In genomic region chr16:83887088-83887487, GRCh38 we compare ENCODE assay signal across 11 cellular contexts. TPM values are rescaled to one million over a fixed set of nuclear protein-coding genes. Genes with fewer than 3 reads are reported as not detected.
DNase-seq lines count a peak whose midpoint lies in the region; ATAC-seq, FAIRE-seq and TF ChIP-seq lines count a peak whose summit lies in the region.
"Had no signal": no experiment of that assay in that cellular context is flagged by ENCODE, and none has a peak within 500 bp of the region (broad histone marks: within the 10 kb centered on the region; RNA-seq: fewer than 3 reads in every experiment).

No MANE protein-coding gene starts in this region.

- no peak overlapping the region for H4K91ac ChIP-seq in trophoblast cell (ENCODE audit: low read depth, low read length)

- H4K20me1 ChIP-seq in hepatocyte (ENCODE audit: insufficient read depth, poor library complexity, severe bottlenecking), result no peaks in the 10 kb centered on the region

- H3K79me1 ChIP-seq in trophoblast cell (ENCODE audit: low read length), result no peaks in the 10 kb centered on the region

- no peak overlapping the region for H3K9ac ChIP-seq in trophoblast cell (ENCODE audit: low read length)

- H3K4me3 ChIP-seq in hepatocyte (no peak overlapping the region), trophoblast cell (ENCODE audit: low read depth, low read length) (no peak overlapping the region)
- H3K4me3 ChIP-seq: left ventricle myocardium inferior had no signal

- H3K79me2 ChIP-seq in hepatocyte (no peaks in the 10 kb centered on the region), trophoblast cell (ENCODE audit: control insufficient read depth, insufficient read depth, low read length, poor library complexity) (no peaks in the 10 kb centered on the region)

- intact Hi-C loops in natural killer cell (cut with micrococcal nuclease), result no loop called here

- no peaks in the 10 kb centered on the region for H3K4me1 ChIP-seq in hepatocyte (ENCODE audit: insufficient read depth)
- no peaks in the 10 kb centered on the region for H3K4me1 ChIP-seq in trophoblast cell (ENCODE audit: control insufficient read depth in 1 of 2, insufficient read depth in 2 of 2, low read length in 2 of 2)

- peak; percentile 41 for DNase-seq in RKO (ENCODE audit: low spot score)
- no peak for DNase-seq in hepatocyte (ENCODE audit: low spot score)
- no peak for DNase-seq in activated gamma-delta T cell treated with Interleukin-2 at 50 U/mL for 16 hours
- DNase-seq in natural killer cell, result no peak
- no peak for DNase-seq in trophoblast cell
- DNase-seq: activated effector memory CD4-positive, alpha-beta T cell treated with anti-CD3 and anti-CD28 coated beads, Interleukin-2, amount 50 U/mL, for 16 hours; left ventricle myocardium inferior; T-helper 9 cell had no signal

- H4K8ac ChIP-seq in trophoblast cell (ENCODE audit: low read depth, low read length), result no peak overlapping the region

- H2BK12ac ChIP-seq in trophoblast cell (ENCODE audit: low read length), result no peak overlapping the region

- H3K4me1 Mint-ChIP-seq in natural killer cell, result no peaks in the 10 kb centered on the region

- no peaks in the 10 kb centered on the region for H3K27me3 ChIP-seq in hepatocyte
- H3K27me3 ChIP-seq in trophoblast cell (ENCODE audit: insufficient read depth, low read length), result no peaks in the 10 kb centered on the region

- H3K23ac ChIP-seq in trophoblast cell (ENCODE audit: low read length), result no peak overlapping the region

- no peak overlapping the region for H2AK5ac ChIP-seq in trophoblast cell (ENCODE audit: low read length)

- no peak overlapping the region for H3K4ac ChIP-seq in trophoblast cell (ENCODE audit: low read depth, low read length)

- FAIRE-seq in A204.1 (lab: Jason Lieb, UNC), result peak; percentile 55

- H3K36me3 Mint-ChIP-seq in natural killer cell, result no peaks in the 10 kb centered on the region

- H3K27me3 Mint-ChIP-seq in natural killer cell (ENCODE audit: low read depth in 2 of 2), result peaks cover 9 to 21% of the 10 kb centered on the region in 2 donors

- no peak overlapping the region for H3K4me2 ChIP-seq in hepatocyte
- H3K4me2 ChIP-seq in trophoblast cell (ENCODE audit: low read length), result no peak overlapping the region

- H3K4me3 Mint-ChIP-seq in natural killer cell, result no peak overlapping the region

- no peak overlapping the region for H4K12ac ChIP-seq in trophoblast cell (ENCODE audit: low read depth, low read length)

- H3K36me3 ChIP-seq in hepatocyte (replicated peaks; ENCODE audit: insufficient read depth, low read depth) (no peaks in the 10 kb centered on the region), trophoblast cell (ENCODE audit: control insufficient read depth in 1 of 2, insufficient read depth in 2 of 2, low read length in 2 of 2) (no peaks in the 10 kb centered on the region)
- H3K36me3 ChIP-seq: left ventricle myocardium inferior had no signal

- H3K9me3 ChIP-seq in hepatocyte (ENCODE audit: low read depth) (peaks cover 4% of the 10 kb centered on the region), trophoblast cell (ENCODE audit: insufficient read depth, low read depth, low read length) (peaks cover 4% of the 10 kb centered on the region)

- no peak overlapping the region for H3K18ac ChIP-seq in trophoblast cell (ENCODE audit: low read length)

- ATAC-seq in natural killer cell, result no peak
- no peak for ATAC-seq in HG02623 (IDR thresholded peaks at IDR 0.05; ENCODE audit: unreplicated experiment)

- H3K27ac ChIP-seq in hepatocyte, result no peak overlapping the region
- no peak overlapping the region for H3K27ac ChIP-seq in trophoblast cell (ENCODE audit: low read depth, low read length)
- H3K27ac ChIP-seq: left ventricle myocardium inferior had no signal

- H2AFZ ChIP-seq in hepatocyte (no peak overlapping the region), trophoblast cell (ENCODE audit: insufficient read depth, low read length, poor library complexity) (no peak overlapping the region)

- no peak overlapping the region for H3K14ac ChIP-seq in trophoblast cell (ENCODE audit: low read length)

- WGBS in hepatocyte (ENCODE audit: low lambda C conversion rate, missing lambda C conversion rate), result 76% methylated on average over 8 of the region's 8 CpGs
- no CpG with 5 or more reads among the region's 8 CpGs for WGBS in trophoblast cell (ENCODE audit: extremely low coverage, insufficient coverage, insufficient read length)

- H3K27ac Mint-ChIP-seq in natural killer cell, result no peak overlapping the region

- H2BK5ac ChIP-seq in trophoblast cell (ENCODE audit: low read depth, low read length, poor library complexity), result no peak overlapping the region

- TF ChIP-seq CTCF in GM12874 (IDR thresholded peaks at IDR 0.05; ENCODE audit: insufficient read depth, low read depth, low read length) (peak; percentile 12; the same call in 1 of the 2 replicates), hepatocyte (IDR thresholded peaks at IDR 0.05; ENCODE audit: poor library complexity) (peak; percentile 7), natural killer cell (IDR thresholded peaks at IDR 0.05) (no peak)

- no peaks in the 10 kb centered on the region for H3K9me3 Mint-ChIP-seq in natural killer cell

- H3K9me2 ChIP-seq in hepatocyte (replicated peaks; ENCODE audit: insufficient read depth), result no peaks in the 10 kb centered on the region

- no peak overlapping the region for H2BK120ac ChIP-seq in trophoblast cell (ENCODE audit: insufficient read depth, low read length, poor library complexity)

RNA-seq across cellular contexts. Expression of gene MLYCD, which starts 11.8 kb away (rescaled TPM):
- total RNA-seq in hepatocyte (5.5 and 6.3 TPM in 2 replicates), natural killer cell (10 to 100 TPM in 2 of 3 donors, 1 to 10 TPM in 1; 8.5 to 13.2 (median 11.9) TPM)
- 9.0 and 10.1 TPM in 2 replicates for polyA plus RNA-seq in hepatocyte
- polyA plus RNA-seq in trophoblast cell (2013), result 0.89 and 0.93 TPM in 2 replicates
